Comparison of ENCODE assay signal across 29 cellular contexts in the genomic region with DNA sequence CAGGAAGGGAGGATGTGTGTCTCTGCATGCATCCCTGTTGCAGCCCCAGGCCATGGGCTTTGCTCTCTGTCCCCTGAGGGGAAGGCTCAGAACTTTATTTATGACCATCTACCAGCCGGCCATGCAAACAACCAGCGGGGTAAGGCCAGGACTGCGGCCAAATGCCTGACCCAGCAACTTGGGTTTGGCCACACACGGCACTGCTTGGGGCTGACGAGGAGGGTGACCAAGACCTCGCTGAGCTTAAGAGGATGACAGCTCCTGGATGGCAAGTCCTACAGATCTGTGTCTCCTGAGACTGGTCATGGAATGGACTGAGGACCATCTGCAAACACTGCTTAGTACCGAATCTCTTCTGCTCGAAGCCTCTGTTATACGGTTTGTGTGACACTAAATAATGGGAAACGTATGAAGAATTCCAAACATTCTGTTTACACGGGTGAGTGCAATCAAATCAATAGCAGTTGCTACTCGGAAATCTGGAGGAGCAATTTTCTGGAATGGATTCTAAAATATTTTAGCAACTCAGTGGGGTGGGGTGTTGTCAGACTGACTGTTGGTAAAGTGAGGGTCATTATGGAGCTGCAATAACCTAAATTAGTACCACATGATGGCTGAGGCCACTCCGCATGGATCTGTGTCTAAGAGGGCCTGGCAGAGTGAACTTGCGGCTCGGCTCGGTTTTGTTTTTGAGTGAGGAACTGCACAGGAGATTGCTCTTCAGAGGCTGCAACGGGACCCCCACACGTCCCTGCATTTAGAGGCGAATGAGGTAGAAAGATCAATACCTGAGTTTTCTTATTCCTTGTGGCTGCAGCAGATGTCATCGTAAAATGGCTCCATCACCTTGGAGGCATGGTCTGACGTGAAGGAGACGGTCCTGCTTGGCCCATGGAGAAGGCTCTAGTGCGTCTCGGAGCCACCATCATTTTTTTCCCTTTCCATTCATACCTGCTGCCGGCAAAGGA. TPM values are rescaled to one million over a fixed set of nuclear protein-coding genes. Genes with fewer than 3 reads are reported as not detected.
DNase-seq lines count a peak whose midpoint lies in the region; ATAC-seq and TF ChIP-seq lines count a peak whose summit lies in the region.
"Had no signal": no experiment of that assay in that cellular context is flagged by ENCODE, and none has a peak within 500 bp of the region (broad histone marks: within the 10 kb centered on the region; RNA-seq: fewer than 3 reads in every experiment).

No MANE protein-coding gene starts in this region.

- H3K79me2 ChIP-seq in osteoblast (ENCODE audit: insufficient read depth, low read length) = no peaks in the 10 kb centered on the region
- no peaks in the 10 kb centered on the region for H3K79me2 ChIP-seq in OCI-LY7 (ENCODE audit: insufficient read depth, low read depth, low read length)
- H3K79me2 ChIP-seq: parathyroid adenoma had no signal

- H2AFZ ChIP-seq in osteoblast (ENCODE audit: low read length) (no peak overlapping the region), OCI-LY7 (ENCODE audit: low read length) (no peak overlapping the region)
- H2AFZ ChIP-seq: parathyroid adenoma, PC-9 had no signal

- POLR2A ChIA-PET in OCI-LY7 (lab: Charles Lee) = interaction anchor here (0.8 kb wide), 1 partner anchor 12 kb away, joined by 5 read pairs; no protein-coding TSS in a partner anchor

- H3K4me1 ChIP-seq in osteoblast (ENCODE audit: insufficient read depth, low read length) = no peaks in the 10 kb centered on the region
- no peaks in the 10 kb centered on the region for H3K4me1 ChIP-seq in OCI-LY7 (ENCODE audit: insufficient read depth, low read length, poor library complexity, severe bottlenecking)
- H3K4me1 ChIP-seq: HAP-1, left lung, parathyroid adenoma had no signal

- no peak overlapping the region for H3K27ac ChIP-seq in osteoblast (ENCODE audit: low read depth, low read length)
- no peak overlapping the region for H3K27ac ChIP-seq in OCI-LY7 (ENCODE audit: low read depth, low read length, poor library complexity, severe bottlenecking)
- H3K27ac ChIP-seq: left lung, parathyroid adenoma, PC-9, suprapubic skin had no signal

- TF ChIP-seq CTCF in HFFc6 (IDR thresholded peaks at IDR 0.05) (no peak), osteoblast (IDR thresholded peaks at IDR 0.05; ENCODE audit: extremely low read depth, low read depth, low read length) (no peak), GM13976 (IDR thresholded peaks at IDR 0.05; ENCODE audit: borderline replicate concordance, control extremely low read depth, extremely low read depth, insufficient read depth, missing control alignments) (no peak), OCI-LY7 (conservative IDR thresholded peaks at IDR 0.05; ENCODE audit: low read length) (no peak)

- peaks cover 4% of the 10 kb centered on the region for H3K27me3 ChIP-seq in osteoblast (ENCODE audit: insufficient read depth, low read length)

- BruUV-seq in OCI-LY7 (replicated peaks; lab: Mats Ljungman, UMichigan) = no TSS peak

- H4K20me1 ChIP-seq in osteoblast (ENCODE audit: insufficient read depth, low read length) = no peaks in the 10 kb centered on the region
- H4K20me1 ChIP-seq in OCI-LY7 (ENCODE audit: insufficient read depth, low read length) = no peaks in the 10 kb centered on the region

- in situ Hi-C loops in GM13976 (cut with MboI; ENCODE audit: low sequenced_read_pairs, unreplicated experiment) = no loop called here

- peaks cover 11% of the 10 kb centered on the region; the same call in 1 of the 2 replicates for H3K4me1 Mint-ChIP-seq in HFFc6 (ENCODE audit: low read depth)
- H3K4me1 Mint-ChIP-seq: CD14-positive monocyte; naive B cell; stimulated activated naive B cell treated with anti-CD40 and anti-IgM and Interleukin-4, amounts not matched to agents 10 μg/mL and 1 μg/mL and 100 μg/mL, for 72 hours had no signal

- no peak overlapping the region for H3K4me2 ChIP-seq in osteoblast (ENCODE audit: insufficient read depth, low read length)
- no peak overlapping the region for H3K4me2 ChIP-seq in OCI-LY7 (ENCODE audit: low read length)
- H3K4me2 ChIP-seq: PC-9 had no signal

- H3K9me3 ChIP-seq in osteoblast (ENCODE audit: low read depth, low read length) (no peaks in the 10 kb centered on the region), OCI-LY7 (ENCODE audit: low read length) (no peaks in the 10 kb centered on the region)
- H3K9me3 ChIP-seq: HAP-1, left lung, suprapubic skin had no signal

- H3K36me3 ChIP-seq in osteoblast (ENCODE audit: insufficient read depth, low read length) = no peaks in the 10 kb centered on the region
- H3K36me3 ChIP-seq in OCI-LY7 (ENCODE audit: insufficient read depth, low read length) = no peaks in the 10 kb centered on the region
- H3K36me3 ChIP-seq: HAP-1, left lung, suprapubic skin had no signal

- no peaks in the 10 kb centered on the region for H3K36me3 Mint-ChIP-seq in HFFc6 (ENCODE audit: low read depth)
- H3K36me3 Mint-ChIP-seq: CD14-positive monocyte; immature natural killer cell; naive B cell; stimulated activated naive B cell treated with anti-CD40 and anti-IgM and Interleukin-4, amounts not matched to agents 10 μg/mL and 1 μg/mL and 100 μg/mL, for 72 hours had no signal

- H3K4me3 ChIP-seq in osteoblast (ENCODE audit: insufficient read depth, low read length) (no peak overlapping the region), OCI-LY7 (ENCODE audit: low read depth, low read length, poor library complexity, severe bottlenecking) (no peak overlapping the region)
- H3K4me3 ChIP-seq: HAP-1, left lung, PC-9, suprapubic skin had no signal

- H3K9me3 Mint-ChIP-seq in HFFc6 = no peaks in the 10 kb centered on the region
- H3K9me3 Mint-ChIP-seq: immature natural killer cell; stimulated activated naive B cell treated with anti-CD40 and anti-IgM and Interleukin-4, amounts not matched to agents 10 μg/mL and 1 μg/mL and 100 μg/mL, for 72 hours had no signal

- intact Hi-C loops in OCI-LY7 (cut with micrococcal nuclease; ENCODE audit: unreplicated experiment) = no loop called here

- H3K9me2 ChIP-seq in OCI-LY7 (ENCODE audit: insufficient read depth, low read length) = no peaks in the 10 kb centered on the region

- peak overlapping the region; percentile 29; the same call in 1 of the 2 replicates for H3K4me3 Mint-ChIP-seq in HFFc6
- H3K4me3 Mint-ChIP-seq: activated CD8-positive, alpha-beta T cell treated with anti-CD3 and anti-CD28 coated beads, Interleukin-2, amount 10 ng/mL, durations not matched to agents 7 days and 5 days; activated T-cell treated with anti-CD3 and anti-CD28 coated beads, Interleukin-2, amount 50 U/mL, for 24 hours; CD14-positive monocyte; immature natural killer cell; naive B cell; stimulated activated naive B cell treated with anti-CD40 and anti-IgM and Interleukin-4, amounts not matched to agents 10 μg/mL and 1 μg/mL and 100 μg/mL, for 72 hours had no signal

- DNase-seq in AG20443 (ENCODE audit: low spot score) (peak; percentile 50), HFFc6 (no peak), fibroblast of gingiva (ENCODE audit: low read depth) (peak; percentile 86), osteoblast (ENCODE audit: insufficient read length, low spot score, missing footprints) (peak; percentile 62), GM13976 (ENCODE audit: low spot score) (no peak), OCI-LY7 (ENCODE audit: low spot score) (no peak)
- DNase-seq: activated CD4-positive, alpha-beta T cell treated with anti-CD3 and anti-CD28 coated beads for 1 hour; activated CD8-positive, alpha-beta T cell treated with anti-CD3 and anti-CD28 coated beads, Interleukin-2, amount 10 ng/mL, durations not matched to agents 7 days and 5 days; activated naive CD4-positive, alpha-beta T cell treated with Interleukin-2 at 50 U/mL for 16 hours; activated T-cell treated with anti-CD3 and anti-CD28 coated beads, Interleukin-2, amount 50 U/mL, for 24 hours; effector memory CD4-positive, alpha-beta T cell; hippocampal formation; immature natural killer cell; naive B cell; NCI-H1105 treated with DMSO at 0.1 percent for 48 hours; NCI-H2029; NCI-H524 treated with DMSO at 0.1 percent for 48 hours; NK-92 treated with Interleukin-12 subunit alpha and Interleukin-12 subunit beta, amount 100 ng/mL, for 24 hours; PC-9; SHP77; stimulated activated CD4-positive, alpha-beta T cell treated with anti-CD3 and anti-CD28 coated beads, Interleukin-15, amount 100 ng/mL, for 24 hours; stimulated activated naive B cell treated with anti-CD40 and anti-IgM and Interleukin-4, amounts not matched to agents 10 μg/mL and 1 μg/mL and 100 μg/mL, for 72 hours had no signal

- ATAC-seq in GM19023 (IDR thresholded peaks at IDR 0.05; ENCODE audit: unreplicated experiment) (no peak), GM19455 (IDR thresholded peaks at IDR 0.05; ENCODE audit: unreplicated experiment) (no peak)
- ATAC-seq: activated CD8-positive, alpha-beta T cell treated with anti-CD3 and anti-CD28 coated beads, Interleukin-2, amount 10 ng/mL, durations not matched to agents 7 days and 5 days; left lung; stimulated activated naive B cell treated with anti-CD40 and anti-IgM and Interleukin-4, amounts not matched to agents 10 μg/mL and 1 μg/mL and 100 μg/mL, for 72 hours had no signal

- H3K27me3 Mint-ChIP-seq in HFFc6 (ENCODE audit: insufficient read depth) = peaks cover 30% of the 10 kb centered on the region

- CTCF ChIA-PET in OCI-LY7 (lab: Charles Lee; ENCODE audit: unreplicated experiment) = no interaction called here

- no peak overlapping the region for H3K27ac Mint-ChIP-seq in HFFc6
- H3K27ac Mint-ChIP-seq: activated CD8-positive, alpha-beta T cell treated with anti-CD3 and anti-CD28 coated beads, Interleukin-2, amount 10 ng/mL, durations not matched to agents 7 days and 5 days; activated T-cell treated with anti-CD3 and anti-CD28 coated beads, Interleukin-2, amount 50 U/mL, for 24 hours; stimulated activated naive B cell treated with anti-CD40 and anti-IgM and Interleukin-4, amounts not matched to agents 10 μg/mL and 1 μg/mL and 100 μg/mL, for 72 hours had no signal

RNA-seq across cellular contexts. Expression of a gene that starts 26.6 kb away (rescaled TPM):
- total RNA-seq in HFFc6 (2021; fragmentation: NEBNext Ultra II Directional; extraction: Animal tissue kit (Norgen Biotek cat#: 25700)) = 10 to 100 TPM; 24.6 to 28.5 (median 26.5) TPM
- total RNA-seq in osteoblast (15.0 and 15.9 TPM in 2 replicates), OCI-LY7 (2022) (31.1 and 37.4 TPM in 2 replicates)
- total RNA-seq in OCI-LY7 (2014; rRNA removed; shearing (Covaris generic)) = 18.2 and 21.3 TPM in 2 replicates

Comparison
In these comparisons a context has a peak if more than half of its experiments do, and no peak if none do; other contexts are left out.
1. DNase-seq: peak in AG20443 (single experiment), fibroblast of gingiva (single experiment) and osteoblast (single experiment); none in HFFc6 (single experiment), GM13976 (single experiment) and OCI-LY7 (single experiment).